In genomic region chr10:29310463-29310862, GRCh38 we compare ENCODE assay signal across 20 cellular contexts. TPM values are rescaled to one million over a fixed set of nuclear protein-coding genes. Genes with fewer than 3 reads are reported as not detected.
"Had no signal": no experiment of that assay in that cellular context is flagged by ENCODE, and none has a peak within 500 bp of the region (broad histone marks: within the 10 kb centered on the region; RNA-seq: fewer than 3 reads in every experiment).

No MANE protein-coding gene starts in this region.

RNA-seq across cellular contexts. Expression of gene LYZL1, which starts 21.6 kb away (rescaled TPM):
- total RNA-seq: activated naive CD4-positive, alpha-beta T cell treated with anti-CD3 and anti-CD28 coated beads, Interleukin-2, amount 50 U/mL, for 72 hours; activated T-cell treated with anti-CD3 and anti-CD28 coated beads, Interleukin-2, amount 50 U/mL, for 72 hours; body of pancreas; cardiac muscle cell; dorsolateral prefrontal cortex; esophagus muscularis mucosa; gastroesophageal sphincter; hepatocyte; kidney; left colon; liver; mononuclear cell; natural killer cell; ovary; sciatic nerve; subcutaneous adipose tissue; thoracic aorta; upper lobe of left lung; vagina had no signal
- polyA plus RNA-seq: adipose tissue, hepatocyte, liver, ovary had no signal
